ENCODE assay signal across 15 cellular contexts in the genomic region with DNA sequence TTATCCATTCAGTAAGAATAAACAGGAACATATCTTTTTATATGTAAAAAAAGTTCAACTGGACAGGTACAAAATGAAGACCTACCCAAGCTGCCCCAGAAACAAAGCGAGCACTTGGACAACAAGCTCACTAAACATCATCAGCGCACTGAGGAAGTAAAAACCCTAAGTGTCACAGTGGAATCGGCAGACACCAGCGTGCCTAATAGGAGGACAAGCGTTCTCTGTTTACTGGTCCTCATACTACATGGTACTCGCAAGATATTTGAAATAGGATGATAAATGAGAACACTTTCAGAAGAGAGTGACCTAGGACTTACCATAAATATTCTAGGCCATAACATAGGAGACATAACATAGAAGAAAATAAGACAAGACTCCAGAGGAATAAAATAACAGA. TPM values are rescaled to one million over a fixed set of nuclear protein-coding genes. Genes with fewer than 3 reads are reported as not detected.
A peak's percentile ranks its signal among the peaks of the same experiment; 100 is the strongest.
DNase-seq lines count a peak whose midpoint lies in the region; ATAC-seq lines count a peak whose summit lies in the region.
"Had no signal": no experiment of that assay in that cellular context is flagged by ENCODE, and none has a peak within 500 bp of the region (broad histone marks: within the 10 kb centered on the region; RNA-seq: fewer than 3 reads in every experiment).

No MANE protein-coding gene starts in this region.

- H3K27me3 Mint-ChIP-seq in naive thymus-derived CD4-positive, alpha-beta T cell: peaks cover 0 to 21% (median 11%) of the 10 kb centered on the region in 5 donors

- no peak overlapping the region for H3K27ac Mint-ChIP-seq in naive thymus-derived CD4-positive, alpha-beta T cell
- H3K27ac Mint-ChIP-seq: CD14-positive monocyte; CD8-positive, alpha-beta T cell; HFFc6; IgD-negative memory B cell had no signal

- no peak overlapping the region for H3K4me3 ChIP-seq in naive thymus-derived CD4-positive, alpha-beta T cell (ENCODE audit: low read length)
- H3K4me3 ChIP-seq: A549 had no signal

- no peaks in the 10 kb centered on the region for H3K4me1 ChIP-seq in naive thymus-derived CD4-positive, alpha-beta T cell (ENCODE audit: control insufficient read depth in 2 of 2, insufficient read depth in 2 of 2, low read length in 2 of 2)

- POLR2A ChIA-PET in naive thymus-derived CD4-positive, alpha-beta T cell (lab: Charles Lee): no interaction called here

- no peaks in the 10 kb centered on the region for H3K9me3 ChIP-seq in naive thymus-derived CD4-positive, alpha-beta T cell (ENCODE audit: control insufficient read depth in 2 of 3, low read length in 3 of 3)
- H3K9me3 ChIP-seq: A549 had no signal

- H3K36me3 Mint-ChIP-seq in naive thymus-derived CD4-positive, alpha-beta T cell: peaks cover 0 to 2% (median 0%) of the 10 kb centered on the region in 5 donors
- H3K36me3 Mint-ChIP-seq: CD14-positive monocyte; CD8-positive, alpha-beta T cell had no signal

- DNase-seq in substantia nigra (lab: John Stamatoyannopoulos, UW) (peak in 13 of 49 donors; percentile 12 to 63 (median 18)), HuH-7 (ENCODE audit: low spot score) (no peak)
- DNase-seq in naive thymus-derived CD4-positive, alpha-beta T cell: no peak
- DNase-seq: CD8-positive, alpha-beta T cell; COR-L47; DMS53; GF-D8; HCEC 1CT; HFFc6 had no signal

- intact Hi-C loops in naive thymus-derived CD4-positive, alpha-beta T cell (cut with micrococcal nuclease): no loop called here

- CTCF ChIA-PET in naive thymus-derived CD4-positive, alpha-beta T cell (lab: Charles Lee): no interaction called here

- H3K9me3 Mint-ChIP-seq in naive thymus-derived CD4-positive, alpha-beta T cell: peaks cover 0 to 4% (median 1%) of the 10 kb centered on the region in 11 donors
- H3K9me3 Mint-ChIP-seq: HFFc6 had no signal

- no peak overlapping the region for H3K4me3 Mint-ChIP-seq in naive thymus-derived CD4-positive, alpha-beta T cell
- H3K4me3 Mint-ChIP-seq: CD14-positive monocyte; CD8-positive, alpha-beta T cell; HFFc6; IgD-negative memory B cell had no signal

- H3K27me3 ChIP-seq in layer of hippocampus (ENCODE audit: control insufficient read depth, insufficient read depth, low read length): no peaks in the 10 kb centered on the region
- no peaks in the 10 kb centered on the region for H3K27me3 ChIP-seq in naive thymus-derived CD4-positive, alpha-beta T cell (ENCODE audit: control insufficient read depth in 2 of 2, insufficient read depth in 2 of 2, low read length in 2 of 2)

- peaks cover 0 to 6% (median 2%) of the 10 kb centered on the region in 7 donors for H3K4me1 Mint-ChIP-seq in naive thymus-derived CD4-positive, alpha-beta T cell
- H3K4me1 Mint-ChIP-seq: IgD-negative memory B cell had no signal

- H3K27ac ChIP-seq in cingulate gyrus (ENCODE audit: low read depth, low read length) (peak overlapping the region; percentile 29), layer of hippocampus (ENCODE audit: low read depth, low read length) (peak overlapping the region; percentile 62), substantia nigra (ENCODE audit: low read depth, low read length, poor library complexity, severe bottlenecking) (peak overlapping the region; percentile 64)
- no peak overlapping the region for H3K27ac ChIP-seq in naive thymus-derived CD4-positive, alpha-beta T cell (ENCODE audit: low read depth, low read length)

- no peaks in the 10 kb centered on the region for H3K36me3 ChIP-seq in naive thymus-derived CD4-positive, alpha-beta T cell (ENCODE audit: control insufficient read depth in 2 of 3, insufficient read depth in 3 of 3, low read length in 3 of 3)

- no peak for ATAC-seq in HG02678 (IDR thresholded peaks at IDR 0.05; ENCODE audit: unreplicated experiment)
- ATAC-seq in naive thymus-derived CD4-positive, alpha-beta T cell: no peak
- ATAC-seq: A549; CD8-positive, alpha-beta T cell had no signal

RNA-seq across cellular contexts. Expression of a gene that starts 18.2 kb away (rescaled TPM):
- 1 to 10 TPM in 1 of 5 experiments, under 1 TPM in 4; 0.14 to 1.1 (median 0.32) TPM for total RNA-seq in naive thymus-derived CD4-positive, alpha-beta T cell
- polyA plus RNA-seq in naive thymus-derived CD4-positive, alpha-beta T cell: under 1 TPM; 0.13 to 0.17 TPM
